ENCODE assay signal across 1 cellular context in the genomic region with DNA sequence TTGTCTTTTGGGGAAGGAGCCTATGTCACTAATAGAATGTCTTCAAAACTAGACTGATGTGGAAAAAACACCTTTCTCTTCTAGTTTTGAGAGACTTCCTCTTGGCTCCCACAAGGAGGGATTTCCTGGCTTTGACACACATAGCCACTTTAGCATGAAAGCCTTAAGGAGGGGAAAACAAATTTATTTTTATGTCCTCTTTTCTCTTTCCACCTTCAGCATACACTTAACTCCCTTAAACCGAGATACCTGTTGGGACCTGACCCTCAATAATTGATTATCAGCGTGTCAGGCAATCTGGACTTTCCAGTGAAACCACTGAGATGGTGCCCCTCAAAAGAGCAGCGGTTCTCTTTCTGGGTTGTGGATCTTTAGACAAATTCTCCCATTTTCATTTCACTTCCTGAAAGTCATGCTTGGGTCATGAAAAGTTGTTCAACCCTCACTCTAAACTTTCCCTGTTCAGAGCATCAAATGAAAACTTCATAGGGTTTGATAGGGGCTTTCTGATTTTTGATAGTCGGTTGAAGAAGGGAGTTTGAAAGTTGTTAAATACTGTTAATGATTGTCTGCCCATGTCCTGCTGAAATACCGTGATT.
TF ChIP-seq lines count a peak whose summit lies in the region.

No MANE protein-coding gene starts in this region.

TF ChIP-seq in GM12878, 131 proteins besides CTCF, POLR2A, EP300 and RAD21 (continued from another document):
- TF ChIP-seq CUX1 (IDR thresholded peaks at IDR 0.05; ENCODE audit: insufficient replicate concordance, low read depth, low read length) (peak; percentile 73), SP1 (IDR thresholded peaks at IDR 0.05; ENCODE audit: low read depth, low read length) (no peak), PKNOX1 (IDR thresholded peaks at IDR 0.05) (no peak), ASH2L (IDR thresholded peaks at IDR 0.05; ENCODE audit: borderline replicate concordance, low read depth) (no peak), IRF4 (IDR thresholded peaks at IDR 0.05; ENCODE audit: low read depth, low read length) (no peak)
